32 cellular contexts compared by ENCODE assay signal in genomic region chr16:85878407-85878806, GRCh38.
"Had no signal": no experiment of that assay in that cellular context is flagged by ENCODE, and none has a peak within 500 bp of the region (broad histone marks: within the 10 kb centered on the region; RNA-seq: fewer than 3 reads in every experiment).

No MANE protein-coding gene starts in this region.

- H3K27ac ChIP-seq: body of pancreas, brain microvascular endothelial cell, breast epithelium, WERI-Rb-1 had no signal

- H3K9me3 ChIP-seq: body of pancreas, breast epithelium had no signal

- H3K36me3 ChIP-seq: brain microvascular endothelial cell, breast epithelium, WERI-Rb-1 had no signal

- DNase-seq: activated CD4-positive, alpha-beta memory T cell treated with anti-CD3 and anti-CD28 coated beads for 36 hours; activated CD4-positive, alpha-beta T cell treated with anti-CD3 and anti-CD28 coated beads for 1 hour; activated CD4-positive, alpha-beta T cell treated with anti-CD3 and anti-CD28 coated beads for 36 hours; activated CD4-positive, alpha-beta T cell treated with anti-CD3 and anti-CD28 coated beads, Interleukin-2, amount 10 ng/mL, durations not matched to agents 24 days and 14 days; activated CD4-positive, alpha-beta T cell treated with anti-CD3 and anti-CD28 coated beads, Interleukin-2, amount 50 U/mL, for 1 hour; activated CD4-positive, alpha-beta T cell treated with anti-CD3 and anti-CD28 coated beads, Interleukin-2, amount 50 U/mL, for 4 hours; activated CD4-positive, CD25-positive, alpha-beta regulatory T cell; activated CD8-positive, alpha-beta memory T cell treated with anti-CD3 and anti-CD28 coated beads, Interleukin-2, amount 10 ng/mL, durations not matched to agents 7 days and 5 days; activated CD8-positive, alpha-beta T cell treated with anti-CD3 and anti-CD28 coated beads for 36 hours; activated effector memory CD4-positive, alpha-beta T cell treated with anti-CD3 and anti-CD28 coated beads, Interleukin-2, amount 50 U/mL, for 16 hours; activated gamma-delta T cell treated with Interleukin-2 at 50 U/mL for 16 hours; activated naive CD4-positive, alpha-beta T cell; activated naive CD4-positive, alpha-beta T cell treated with anti-CD3 and anti-CD28 coated beads, Interleukin-2, amount 10 ng/mL, durations not matched to agents 7 days and 5 days; activated naive CD8-positive, alpha-beta T cell treated with anti-CD3 and anti-CD28 coated beads, Interleukin-2, amount 10 ng/mL, durations not matched to agents 7 days and 5 days; activated naive CD8-positive, alpha-beta T cell treated with anti-CD3 and anti-CD28 coated beads, Interleukin-2, amount 50 U/mL, for 24 hours; activated T-cell treated with anti-CD3 and anti-CD28 coated beads for 4 hours; activated T-cell treated with anti-CD3 and anti-CD28 coated beads, Interleukin-2, amount 50 U/mL, for 1 hour; activated T-cell treated with anti-CD3 and anti-CD28 coated beads, Interleukin-2, amount 50 U/mL, for 4 hours; activated T-cell treated with anti-CD3 and anti-CD28 coated beads, Interleukin-2, amount 50 U/mL, for 72 hours; aorta; body of pancreas; central memory CD4-positive, alpha-beta T cell; T-cell; T-helper 17 cell; T1000; WERI-Rb-1 had no signal

- H3K4me3 ChIP-seq: body of pancreas, breast epithelium had no signal

- FAIRE-seq: astrocyte had no signal

- ATAC-seq: activated CD4-positive, alpha-beta T cell treated with anti-CD3 and anti-CD28 coated beads for 36 hours; activated CD4-positive, CD25-positive, alpha-beta regulatory T cell treated with anti-CD3 and anti-CD28 coated beads, Interleukin-2, amount 50 U/mL, for 24 hours; activated CD8-positive, alpha-beta memory T cell treated with anti-CD3 and anti-CD28 coated beads, Interleukin-2, amount 10 ng/mL, durations not matched to agents 7 days and 5 days; activated CD8-positive, alpha-beta T cell treated with anti-CD3 and anti-CD28 coated beads for 36 hours; activated naive CD8-positive, alpha-beta T cell treated with anti-CD3 and anti-CD28 coated beads, Interleukin-2, amount 50 U/mL, for 24 hours; activated T-cell treated with anti-CD3 and anti-CD28 coated beads, Interleukin-2, amount 50 U/mL, for 4 hours; activated T-cell treated with anti-CD3 and anti-CD28 coated beads, Interleukin-2, amount 50 U/mL, for 72 hours; activated T-helper 17 cell treated with anti-CD3 and anti-CD28 coated beads, Interleukin-2, amount 50 U/mL, for 72 hours; body of pancreas; T-cell; T-helper 17 cell; WTC11 had no signal

- H3K27me3 ChIP-seq: body of pancreas had no signal

- H3K4me1 ChIP-seq: body of pancreas, breast epithelium had no signal
